ENCODE assay signal across 2 cellular contexts in the genomic region with DNA sequence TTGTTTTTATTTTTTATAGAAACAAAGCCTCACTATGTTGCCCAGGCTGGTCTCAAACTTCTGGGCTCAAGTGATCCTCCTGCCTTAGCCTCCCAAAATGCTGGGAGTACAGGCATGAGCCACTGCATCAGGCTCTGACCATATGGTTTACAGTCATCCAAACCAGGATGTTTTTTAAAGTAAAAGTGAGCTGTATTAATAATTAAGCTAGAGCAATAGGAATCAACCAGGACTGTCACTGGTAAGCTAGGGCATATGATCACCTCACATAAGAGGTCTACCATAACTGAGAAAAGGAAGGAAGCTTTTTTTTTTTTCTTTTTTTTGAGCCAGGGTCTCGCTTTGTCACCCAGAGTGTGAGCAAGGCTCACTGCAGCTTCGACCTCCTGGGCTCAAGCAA.
TF ChIP-seq lines count a peak whose summit lies in the region.

No MANE protein-coding gene starts in this region.

TF ChIP-seq in HepG2, 621 proteins besides CTCF, POLR2A, EP300 and RAD21:
- TF ChIP-seq, protein P1, sequence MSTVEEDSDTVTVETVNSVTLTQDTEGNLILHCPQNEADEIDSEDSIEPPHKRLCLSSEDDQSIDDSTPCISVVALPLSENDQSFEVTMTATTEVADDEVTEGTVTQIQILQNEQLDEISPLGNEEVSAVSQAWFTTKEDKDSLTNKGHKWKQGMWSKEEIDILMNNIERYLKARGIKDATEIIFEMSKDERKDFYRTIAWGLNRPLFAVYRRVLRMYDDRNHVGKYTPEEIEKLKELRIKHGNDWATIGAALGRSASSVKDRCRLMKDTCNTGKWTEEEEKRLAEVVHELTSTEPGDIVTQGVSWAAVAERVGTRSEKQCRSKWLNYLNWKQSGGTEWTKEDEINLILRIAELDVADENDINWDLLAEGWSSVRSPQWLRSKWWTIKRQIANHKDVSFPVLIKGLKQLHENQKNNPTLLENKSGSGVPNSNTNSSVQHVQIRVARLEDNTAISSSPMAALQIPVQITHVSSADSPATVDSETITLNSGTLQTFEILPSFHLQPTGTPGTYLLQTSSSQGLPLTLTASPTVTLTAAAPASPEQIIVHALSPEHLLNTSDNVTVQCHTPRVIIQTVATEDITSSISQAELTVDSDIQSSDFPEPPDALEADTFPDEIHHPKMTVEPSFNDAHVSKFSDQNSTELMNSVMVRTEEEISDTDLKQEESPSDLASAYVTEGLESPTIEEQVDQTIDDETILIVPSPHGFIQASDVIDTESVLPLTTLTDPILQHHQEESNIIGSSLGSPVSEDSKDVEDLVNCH (CRISPR knock-in tag; IDR thresholded peaks at IDR 0.05), result no peak
- no peak for TF ChIP-seq IKZF4 (CRISPR knock-in tag; IDR thresholded peaks at IDR 0.05; ENCODE audit: borderline replicate concordance, low read depth, not compliant biosample characterization)
- no peak for TF ChIP-seq ZNF335 (CRISPR knock-in tag; IDR thresholded peaks at IDR 0.05)
- no peak for TF ChIP-seq HDAC1 (CRISPR knock-in tag; IDR thresholded peaks at IDR 0.05)
- TF ChIP-seq NBN (conservative IDR thresholded peaks at IDR 0.05), result no peak
- no peak for TF ChIP-seq IKZF1 (IDR thresholded peaks at IDR 0.05)
- TF ChIP-seq CBX1 (IDR thresholded peaks at IDR 0.05; ENCODE audit: low read depth), result no peak
- TF ChIP-seq ZNF780A (CRISPR knock-in tag; IDR thresholded peaks at IDR 0.05), result no peak
- TF ChIP-seq, protein P2, sequence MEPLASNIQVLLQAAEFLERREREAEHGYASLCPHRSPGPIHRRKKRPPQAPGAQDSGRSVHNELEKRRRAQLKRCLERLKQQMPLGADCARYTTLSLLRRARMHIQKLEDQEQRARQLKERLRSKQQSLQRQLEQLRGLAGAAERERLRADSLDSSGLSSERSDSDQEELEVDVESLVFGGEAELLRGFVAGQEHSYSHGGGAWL (CRISPR knock-in tag; IDR thresholded peaks at IDR 0.05), result no peak
- no peak for TF ChIP-seq CBFB (CRISPR knock-in tag; IDR thresholded peaks at IDR 0.05)
- TF ChIP-seq, protein P3, sequence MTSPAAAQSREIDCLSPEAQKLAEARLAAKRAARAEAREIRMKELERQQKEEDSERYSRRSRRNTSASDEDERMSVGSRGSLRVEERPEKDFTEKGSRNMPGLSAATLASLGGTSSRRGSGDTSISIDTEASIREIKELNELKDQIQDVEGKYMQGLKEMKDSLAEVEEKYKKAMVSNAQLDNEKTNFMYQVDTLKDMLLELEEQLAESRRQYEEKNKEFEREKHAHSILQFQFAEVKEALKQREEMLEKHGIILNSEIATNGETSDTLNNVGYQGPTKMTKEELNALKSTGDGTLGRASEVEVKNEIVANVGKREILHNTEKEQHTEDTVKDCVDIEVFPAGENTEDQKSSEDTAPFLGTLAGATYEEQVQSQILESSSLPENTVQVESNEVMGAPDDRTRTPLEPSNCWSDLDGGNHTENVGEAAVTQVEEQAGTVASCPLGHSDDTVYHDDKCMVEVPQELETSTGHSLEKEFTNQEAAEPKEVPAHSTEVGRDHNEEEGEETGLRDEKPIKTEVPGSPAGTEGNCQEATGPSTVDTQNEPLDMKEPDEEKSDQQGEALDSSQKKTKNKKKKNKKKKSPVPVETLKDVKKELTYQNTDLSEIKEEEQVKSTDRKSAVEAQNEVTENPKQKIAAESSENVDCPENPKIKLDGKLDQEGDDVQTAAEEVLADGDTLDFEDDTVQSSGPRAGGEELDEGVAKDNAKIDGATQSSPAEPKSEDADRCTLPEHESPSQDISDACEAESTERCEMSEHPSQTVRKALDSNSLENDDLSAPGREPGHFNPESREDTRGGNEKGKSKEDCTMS (CRISPR knock-in tag; conservative IDR thresholded peaks at IDR 0.05), result no peak
- no peak for TF ChIP-seq RFXANK (CRISPR knock-in tag; IDR thresholded peaks at IDR 0.05)
- TF ChIP-seq, protein P4, sequence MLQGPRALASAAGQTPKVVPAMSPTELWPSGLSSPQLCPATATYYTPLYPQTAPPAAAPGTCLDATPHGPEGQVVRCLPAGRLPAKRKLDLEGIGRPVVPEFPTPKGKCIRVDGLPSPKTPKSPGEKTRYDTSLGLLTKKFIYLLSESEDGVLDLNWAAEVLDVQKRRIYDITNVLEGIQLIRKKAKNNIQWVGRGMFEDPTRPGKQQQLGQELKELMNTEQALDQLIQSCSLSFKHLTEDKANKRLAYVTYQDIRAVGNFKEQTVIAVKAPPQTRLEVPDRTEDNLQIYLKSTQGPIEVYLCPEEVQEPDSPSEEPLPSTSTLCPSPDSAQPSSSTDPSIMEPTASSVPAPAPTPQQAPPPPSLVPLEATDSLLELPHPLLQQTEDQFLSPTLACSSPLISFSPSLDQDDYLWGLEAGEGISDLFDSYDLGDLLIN (CRISPR knock-in tag; IDR thresholded peaks at IDR 0.05; ENCODE audit: borderline replicate concordance), result no peak
- TF ChIP-seq HMG20A (CRISPR knock-in tag; IDR thresholded peaks at IDR 0.05; ENCODE audit: borderline replicate concordance), result no peak
- no peak for TF ChIP-seq RBM39 (IDR thresholded peaks at IDR 0.05; ENCODE audit: low read depth, low read length, poor library complexity, severe bottlenecking)
- TF ChIP-seq, protein P5, sequence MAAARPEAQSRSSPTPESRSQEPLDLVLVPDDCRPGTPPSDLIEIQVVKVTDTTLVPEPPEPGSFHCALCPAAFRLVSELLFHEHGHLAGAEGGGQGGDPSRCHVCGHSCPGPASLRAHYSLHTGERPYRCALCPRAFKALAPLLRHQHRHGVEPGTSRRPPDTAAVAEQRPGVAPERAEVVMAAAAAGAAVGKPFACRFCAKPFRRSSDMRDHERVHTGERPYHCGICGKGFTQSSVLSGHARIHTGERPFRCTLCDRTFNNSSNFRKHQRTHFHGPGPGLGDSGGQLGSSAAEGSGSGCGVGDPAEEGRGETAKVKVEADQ (CRISPR knock-in tag; IDR thresholded peaks at IDR 0.05; ENCODE audit: borderline replicate concordance), result no peak
- TF ChIP-seq GABPA (IDR thresholded peaks at IDR 0.05; ENCODE audit: low read depth, low read length), result no peak
- TF ChIP-seq GABPA (CRISPR knock-in tag; IDR thresholded peaks at IDR 0.05; ENCODE audit: low read depth), result no peak

TF ChIP-seq in GM23338, 12 proteins besides CTCF, POLR2A, EP300 and RAD21:
- TF ChIP-seq ZNF331 (CRISPR knock-in tag; IDR thresholded peaks at IDR 0.05; ENCODE audit: low read depth) (no peak), POLR2AphosphoS5 (IDR thresholded peaks at IDR 0.05; ENCODE audit: low read depth) (no peak), NANOG (IDR thresholded peaks at IDR 0.05; ENCODE audit: borderline replicate concordance) (no peak), JUNB (IDR thresholded peaks at IDR 0.05; ENCODE audit: unreplicated experiment) (no peak), STAT1 (IDR thresholded peaks at IDR 0.05; ENCODE audit: unreplicated experiment) (no peak), EZH2 (IDR thresholded peaks at IDR 0.05; ENCODE audit: low read depth, unreplicated experiment) (no peak), ZNF114 (CRISPR knock-in tag; IDR thresholded peaks at IDR 0.05) (no peak)
- TF ChIP-seq, protein P6, sequence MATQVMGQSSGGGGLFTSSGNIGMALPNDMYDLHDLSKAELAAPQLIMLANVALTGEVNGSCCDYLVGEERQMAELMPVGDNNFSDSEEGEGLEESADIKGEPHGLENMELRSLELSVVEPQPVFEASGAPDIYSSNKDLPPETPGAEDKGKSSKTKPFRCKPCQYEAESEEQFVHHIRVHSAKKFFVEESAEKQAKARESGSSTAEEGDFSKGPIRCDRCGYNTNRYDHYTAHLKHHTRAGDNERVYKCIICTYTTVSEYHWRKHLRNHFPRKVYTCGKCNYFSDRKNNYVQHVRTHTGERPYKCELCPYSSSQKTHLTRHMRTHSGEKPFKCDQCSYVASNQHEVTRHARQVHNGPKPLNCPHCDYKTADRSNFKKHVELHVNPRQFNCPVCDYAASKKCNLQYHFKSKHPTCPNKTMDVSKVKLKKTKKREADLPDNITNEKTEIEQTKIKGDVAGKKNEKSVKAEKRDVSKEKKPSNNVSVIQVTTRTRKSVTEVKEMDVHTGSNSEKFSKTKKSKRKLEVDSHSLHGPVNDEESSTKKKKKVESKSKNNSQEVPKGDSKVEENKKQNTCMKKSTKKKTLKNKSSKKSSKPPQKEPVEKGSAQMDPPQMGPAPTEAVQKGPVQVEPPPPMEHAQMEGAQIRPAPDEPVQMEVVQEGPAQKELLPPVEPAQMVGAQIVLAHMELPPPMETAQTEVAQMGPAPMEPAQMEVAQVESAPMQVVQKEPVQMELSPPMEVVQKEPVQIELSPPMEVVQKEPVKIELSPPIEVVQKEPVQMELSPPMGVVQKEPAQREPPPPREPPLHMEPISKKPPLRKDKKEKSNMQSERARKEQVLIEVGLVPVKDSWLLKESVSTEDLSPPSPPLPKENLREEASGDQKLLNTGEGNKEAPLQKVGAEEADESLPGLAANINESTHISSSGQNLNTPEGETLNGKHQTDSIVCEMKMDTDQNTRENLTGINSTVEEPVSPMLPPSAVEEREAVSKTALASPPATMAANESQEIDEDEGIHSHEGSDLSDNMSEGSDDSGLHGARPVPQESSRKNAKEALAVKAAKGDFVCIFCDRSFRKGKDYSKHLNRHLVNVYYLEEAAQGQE (IDR thresholded peaks at IDR 0.05; ENCODE audit: unreplicated experiment), result no peak
- TF ChIP-seq, protein P7, sequence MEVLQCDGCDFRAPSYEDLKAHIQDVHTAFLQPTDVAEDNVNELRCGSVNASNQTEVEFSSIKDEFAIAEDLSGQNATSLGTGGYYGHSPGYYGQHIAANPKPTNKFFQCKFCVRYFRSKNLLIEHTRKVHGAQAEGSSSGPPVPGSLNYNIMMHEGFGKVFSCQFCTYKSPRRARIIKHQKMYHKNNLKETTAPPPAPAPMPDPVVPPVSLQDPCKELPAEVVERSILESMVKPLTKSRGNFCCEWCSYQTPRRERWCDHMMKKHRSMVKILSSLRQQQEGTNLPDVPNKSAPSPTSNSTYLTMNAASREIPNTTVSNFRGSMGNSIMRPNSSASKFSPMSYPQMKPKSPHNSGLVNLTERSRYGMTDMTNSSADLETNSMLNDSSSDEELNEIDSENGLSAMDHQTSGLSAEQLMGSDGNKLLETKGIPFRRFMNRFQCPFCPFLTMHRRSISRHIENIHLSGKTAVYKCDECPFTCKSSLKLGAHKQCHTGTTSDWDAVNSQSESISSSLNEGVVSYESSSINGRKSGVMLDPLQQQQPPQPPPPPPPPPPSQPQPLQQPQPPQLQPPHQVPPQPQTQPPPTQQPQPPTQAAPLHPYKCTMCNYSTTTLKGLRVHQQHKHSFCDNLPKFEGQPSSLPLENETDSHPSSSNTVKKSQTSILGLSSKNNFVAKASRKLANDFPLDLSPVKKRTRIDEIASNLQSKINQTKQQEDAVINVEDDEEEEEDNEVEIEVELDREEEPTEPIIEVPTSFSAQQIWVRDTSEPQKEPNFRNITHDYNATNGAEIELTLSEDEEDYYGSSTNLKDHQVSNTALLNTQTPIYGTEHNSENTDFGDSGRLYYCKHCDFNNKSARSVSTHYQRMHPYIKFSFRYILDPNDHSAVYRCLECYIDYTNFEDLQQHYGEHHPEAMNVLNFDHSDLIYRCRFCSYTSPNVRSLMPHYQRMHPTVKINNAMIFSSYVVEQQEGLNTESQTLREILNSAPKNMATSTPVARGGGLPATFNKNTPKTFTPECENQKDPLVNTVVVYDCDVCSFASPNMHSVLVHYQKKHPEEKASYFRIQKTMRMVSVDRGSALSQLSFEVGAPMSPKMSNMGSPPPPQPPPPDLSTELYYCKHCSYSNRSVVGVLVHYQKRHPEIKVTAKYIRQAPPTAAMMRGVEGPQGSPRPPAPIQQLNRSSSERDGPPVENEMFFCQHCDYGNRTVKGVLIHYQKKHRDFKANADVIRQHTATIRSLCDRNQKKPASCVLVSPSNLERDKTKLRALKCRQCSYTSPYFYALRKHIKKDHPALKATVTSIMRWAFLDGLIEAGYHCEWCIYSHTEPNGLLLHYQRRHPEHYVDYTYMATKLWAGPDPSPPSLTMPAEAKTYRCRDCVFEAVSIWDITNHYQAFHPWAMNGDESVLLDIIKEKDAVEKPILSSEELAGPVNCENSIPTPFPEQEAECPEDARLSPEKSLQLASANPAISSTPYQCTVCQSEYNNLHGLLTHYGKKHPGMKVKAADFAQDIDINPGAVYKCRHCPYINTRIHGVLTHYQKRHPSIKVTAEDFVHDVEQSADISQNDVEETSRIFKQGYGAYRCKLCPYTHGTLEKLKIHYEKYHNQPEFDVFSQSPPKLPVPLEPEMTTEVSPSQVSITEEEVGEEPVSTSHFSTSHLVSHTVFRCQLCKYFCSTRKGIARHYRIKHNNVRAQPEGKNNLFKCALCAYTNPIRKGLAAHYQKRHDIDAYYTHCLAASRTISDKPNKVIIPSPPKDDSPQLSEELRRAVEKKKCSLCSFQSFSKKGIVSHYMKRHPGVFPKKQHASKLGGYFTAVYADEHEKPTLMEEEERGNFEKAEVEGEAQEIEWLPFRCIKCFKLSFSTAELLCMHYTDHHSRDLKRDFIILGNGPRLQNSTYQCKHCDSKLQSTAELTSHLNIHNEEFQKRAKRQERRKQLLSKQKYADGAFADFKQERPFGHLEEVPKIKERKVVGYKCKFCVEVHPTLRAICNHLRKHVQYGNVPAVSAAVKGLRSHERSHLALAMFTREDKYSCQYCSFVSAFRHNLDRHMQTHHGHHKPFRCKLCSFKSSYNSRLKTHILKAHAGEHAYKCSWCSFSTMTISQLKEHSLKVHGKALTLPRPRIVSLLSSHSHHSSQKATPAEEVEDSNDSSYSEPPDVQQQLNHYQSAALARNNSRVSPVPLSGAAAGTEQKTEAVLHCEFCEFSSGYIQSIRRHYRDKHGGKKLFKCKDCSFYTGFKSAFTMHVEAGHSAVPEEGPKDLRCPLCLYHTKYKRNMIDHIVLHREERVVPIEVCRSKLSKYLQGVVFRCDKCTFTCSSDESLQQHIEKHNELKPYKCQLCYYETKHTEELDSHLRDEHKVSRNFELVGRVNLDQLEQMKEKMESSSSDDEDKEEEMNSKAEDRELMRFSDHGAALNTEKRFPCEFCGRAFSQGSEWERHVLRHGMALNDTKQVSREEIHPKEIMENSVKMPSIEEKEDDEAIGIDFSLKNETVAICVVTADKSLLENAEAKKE (CRISPR knock-in tag; IDR thresholded peaks at IDR 0.05), result no peak
- TF ChIP-seq, protein P8, sequence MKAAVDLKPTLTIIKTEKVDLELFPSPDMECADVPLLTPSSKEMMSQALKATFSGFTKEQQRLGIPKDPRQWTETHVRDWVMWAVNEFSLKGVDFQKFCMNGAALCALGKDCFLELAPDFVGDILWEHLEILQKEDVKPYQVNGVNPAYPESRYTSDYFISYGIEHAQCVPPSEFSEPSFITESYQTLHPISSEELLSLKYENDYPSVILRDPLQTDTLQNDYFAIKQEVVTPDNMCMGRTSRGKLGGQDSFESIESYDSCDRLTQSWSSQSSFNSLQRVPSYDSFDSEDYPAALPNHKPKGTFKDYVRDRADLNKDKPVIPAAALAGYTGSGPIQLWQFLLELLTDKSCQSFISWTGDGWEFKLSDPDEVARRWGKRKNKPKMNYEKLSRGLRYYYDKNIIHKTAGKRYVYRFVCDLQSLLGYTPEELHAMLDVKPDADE (IDR thresholded peaks at IDR 0.05), result no peak
